Comparison of ENCODE assay signal across 24 cellular contexts in the genomic region with DNA sequence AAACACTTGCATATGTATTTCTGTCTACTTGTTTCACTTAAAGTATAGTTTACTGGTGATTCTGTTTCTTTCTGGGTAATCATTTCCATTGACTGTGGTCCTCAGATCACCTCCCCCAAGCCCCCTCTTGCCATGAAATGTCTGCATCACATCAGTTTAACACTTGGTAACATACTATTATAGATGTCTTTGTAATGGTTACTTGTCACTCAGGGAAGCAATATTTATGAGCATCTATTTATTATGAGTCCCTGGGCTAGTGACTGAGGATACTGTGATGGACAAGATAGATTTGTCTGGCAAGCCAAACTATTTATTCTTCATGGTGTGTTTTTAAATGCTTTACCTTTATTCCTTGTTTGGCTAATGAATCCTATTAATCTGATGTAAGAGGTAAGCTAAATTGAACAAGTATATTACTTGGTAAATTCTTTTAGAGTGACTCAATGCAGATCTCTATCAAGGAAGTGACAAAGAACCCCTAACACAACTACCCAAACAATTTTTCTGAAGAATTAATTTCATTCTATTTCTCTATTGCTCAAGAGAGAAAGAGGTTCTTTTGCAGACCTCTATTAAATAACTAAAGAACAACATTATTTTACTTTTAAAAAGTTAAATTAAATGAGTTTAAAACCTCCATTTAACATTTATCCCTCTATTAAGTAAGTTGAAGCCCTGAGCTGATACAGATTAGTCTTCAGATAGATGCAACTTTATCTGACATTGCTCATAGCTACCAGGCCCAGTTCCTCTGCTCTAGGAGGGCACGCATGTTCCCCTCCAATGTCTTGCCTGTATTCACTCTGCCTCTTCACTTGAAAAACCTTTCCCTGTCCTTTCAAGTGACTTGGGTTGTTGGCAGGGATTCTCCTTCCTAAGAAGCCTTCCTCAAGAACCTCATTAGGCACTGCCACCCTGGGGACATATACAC.
DNase-seq lines count a peak whose midpoint lies in the region; ATAC-seq and TF ChIP-seq lines count a peak whose summit lies in the region.
"Had no signal": no experiment of that assay in that cellular context is flagged by ENCODE, and none has a peak within 500 bp of the region (broad histone marks: within the 10 kb centered on the region; RNA-seq: fewer than 3 reads in every experiment).

No MANE protein-coding gene starts in this region.

- WGBS in H9 (ENCODE audit: extremely low coverage, insufficient read length, low lambda C conversion rate): no CpG with 5 or more reads among the region's 1 CpG

- H3K4me2 ChIP-seq in H9 (ENCODE audit: insufficient read depth, insufficient read length, low read length): no peak overlapping the region
- peak overlapping the region; percentile 57 for H3K4me2 ChIP-seq in PC-3 (ENCODE audit: low read length)
- H3K4me2 ChIP-seq: BLaER1 treated with 17β-estradiol and CSF1 and Interleukin-3, amounts not matched to agents 10 nM and 100 nM had no signal

- no peak overlapping the region for H2AK5ac ChIP-seq in H9 (ENCODE audit: insufficient read length, low read length)

- no peaks in the 10 kb centered on the region for H3K79me2 ChIP-seq in H9 (ENCODE audit: insufficient read depth, low read length)
- no peaks in the 10 kb centered on the region for H3K79me2 ChIP-seq in PC-3 (ENCODE audit: low read length)

- no peak overlapping the region for H2BK12ac ChIP-seq in H9 (ENCODE audit: insufficient read length, low read depth, low read length)

- H3T11ph ChIP-seq in H9 (ENCODE audit: low read length): no peak overlapping the region

- no peak overlapping the region for H2BK120ac ChIP-seq in H9 (ENCODE audit: low read depth, low read length, poor library complexity, severe bottlenecking)

- H3K23me2 ChIP-seq in H9 (ENCODE audit: insufficient read length, low read depth, low read length, poor library complexity, severe bottlenecking): no peaks in the 10 kb centered on the region

- POLR2A ChIA-PET in PC-3 (lab: Charles Lee; ENCODE audit: unreplicated experiment): interaction anchor here (0.6 kb wide), 1 partner anchor 32 kb away, joined by 7 read pairs; no protein-coding TSS in a partner anchor

- in situ Hi-C loops in brain microvascular endothelial cell (cut with HindIII; ENCODE audit: low pct_ligation_motif_present, low sequenced_read_pairs): no loop called here

- H4K20me1 ChIP-seq in H9 (ENCODE audit: control insufficient read depth, insufficient read depth, insufficient read length) (no peaks in the 10 kb centered on the region), PC-3 (ENCODE audit: low read length) (no peaks in the 10 kb centered on the region)
- H4K20me1 ChIP-seq: BLaER1 treated with 17β-estradiol and CSF1 and Interleukin-3, amounts not matched to agents 10 nM and 100 nM had no signal

- DNase-seq in H9 (no peak), PC-3 (peak; percentile 75), epithelial cell of esophagus (ENCODE audit: low read depth) (peak; percentile 34), pulmonary artery endothelial cell (ENCODE audit: low read depth, low spot score) (peak; percentile 22), anterior cingulate cortex (lab: John Stamatoyannopoulos, UW) (no peak), AG20443 (ENCODE audit: low spot score) (no peak), brain microvascular endothelial cell (no peak)
- no peak for DNase-seq in activated CD4-positive, alpha-beta T cell treated with anti-CD3 and anti-CD28 coated beads, Interleukin-2, amount 50 U/mL, for 4 hours
- DNase-seq: activated naive CD8-positive, alpha-beta T cell treated with anti-CD3 and anti-CD28 coated beads, Interleukin-2, amount 50 U/mL, for 24 hours; DMS 273 treated with DMSO at 0.1 percent for 48 hours; head of caudate nucleus; immature natural killer cell; mesenchymal stem cell; NCI-H2029 treated with DMSO at 0.1 percent for 48 hours; NCI-H526; SJCRH30; stimulated activated CD4-positive, alpha-beta T cell treated with anti-CD3 and anti-CD28 coated beads, Interleukin-12 subunit alpha, Interleukin-12 subunit beta, amount 100 ng/mL, for 4 hours had no signal

- H3K27me3 ChIP-seq in H9 (ENCODE audit: insufficient read depth, low read length) (no peaks in the 10 kb centered on the region), PC-3 (ENCODE audit: low read length) (no peaks in the 10 kb centered on the region), brain microvascular endothelial cell (replicated peaks) (no peaks in the 10 kb centered on the region)
- H3K27me3 ChIP-seq: BLaER1 treated with 17β-estradiol and CSF1 and Interleukin-3, amounts not matched to agents 10 nM and 100 nM; esophagus muscularis mucosa; SJCRH30 had no signal

- H2BK15ac ChIP-seq in H9 (ENCODE audit: low read depth, low read length): no peak overlapping the region

- TSS peak; percentile 99 for BruUV-seq in PC-3 (replicated peaks; lab: Mats Ljungman, UMichigan)

- no peak overlapping the region for H4K91ac ChIP-seq in H9 (ENCODE audit: insufficient read length, low read depth, low read length)

- no peaks in the 10 kb centered on the region for H3K36me3 Mint-ChIP-seq in H9 (ENCODE audit: insufficient read depth in 1 of 3, low read depth in 3 of 3)
- H3K36me3 Mint-ChIP-seq: immature natural killer cell had no signal

- H3K4me3 ChIP-seq in PC-3 (ENCODE audit: low read length): no peak overlapping the region
- H3K4me3 ChIP-seq in epithelial cell of esophagus (ENCODE audit: low read length): no peak overlapping the region
- H3K4me3 ChIP-seq in brain microvascular endothelial cell (ENCODE audit: low read depth, low read length): no peak overlapping the region
- H3K4me3 ChIP-seq: BLaER1 treated with 17β-estradiol and CSF1 and Interleukin-3, amounts not matched to agents 10 nM and 100 nM; esophagus muscularis mucosa; SJCRH30; thoracic aorta had no signal

- TF ChIP-seq CTCF in H9 (conservative IDR thresholded peaks at IDR 0.05) (no peak), PC-3 (conservative IDR thresholded peaks at IDR 0.05; ENCODE audit: low read depth, low read length) (no peak), epithelial cell of esophagus (IDR thresholded peaks at IDR 0.05; ENCODE audit: insufficient read depth, low read depth, low read length, missing control alignments) (no peak), brain microvascular endothelial cell (IDR thresholded peaks at IDR 0.05; ENCODE audit: low read depth, low read length, missing control alignments) (no peak)

- 0 out of 2 replicates have a peak, but pooled peaks cover 3% of the 10 kb centered on the region for H3K9me2 ChIP-seq in PC-3 (replicated peaks; ENCODE audit: low read length)

- peaks cover 13% of the 10 kb centered on the region for H3F3A ChIP-seq in PC-3 (ENCODE audit: low read length, unreplicated experiment)

- H3K4me1 Mint-ChIP-seq in H9: no peaks in the 10 kb centered on the region
- H3K4me1 Mint-ChIP-seq: activated naive CD8-positive, alpha-beta T cell treated with anti-CD3 and anti-CD28 coated beads, Interleukin-2, amount 50 U/mL, for 24 hours; activated T-helper 17 cell treated with anti-CD3 and anti-CD28 coated beads, Interleukin-2, amount 50 U/mL, for 72 hours; immature natural killer cell; neural crest cell had no signal

- H3K27ac ChIP-seq in H9 (ENCODE audit: insufficient read length, low read depth, low read length) (no peak overlapping the region), PC-3 (ENCODE audit: low read length) (peak overlapping the region; percentile 79), brain microvascular endothelial cell (no peak overlapping the region)
- H3K27ac ChIP-seq: BLaER1 treated with 17β-estradiol and CSF1 and Interleukin-3, amounts not matched to agents 10 nM and 100 nM; esophagus muscularis mucosa; SJCRH30; thoracic aorta had no signal

- no peak overlapping the region for H3K23ac ChIP-seq in H9 (ENCODE audit: insufficient read length, low read depth, low read length)

- H3K79me1 ChIP-seq in H9 (ENCODE audit: insufficient read depth, low read depth, low read length, poor library complexity, severe bottlenecking): no peaks in the 10 kb centered on the region

- H3K4ac ChIP-seq in H9 (ENCODE audit: low read depth, low read length): no peak overlapping the region

- no peak overlapping the region for H4K5ac ChIP-seq in H9 (ENCODE audit: insufficient read length, low read depth, low read length)

- peak; percentile 88 for ATAC-seq in PC-3
- ATAC-seq: activated CD4-positive, CD25-positive, alpha-beta regulatory T cell treated with anti-CD3 and anti-CD28 coated beads, Interleukin-2, amount 50 U/mL, for 24 hours; activated naive CD8-positive, alpha-beta T cell treated with anti-CD3 and anti-CD28 coated beads, Interleukin-2, amount 50 U/mL, for 24 hours; activated T-helper 17 cell treated with anti-CD3 and anti-CD28 coated beads, Interleukin-2, amount 50 U/mL, for 72 hours had no signal

- H3K14ac ChIP-seq in H9 (ENCODE audit: insufficient read depth, low read length): no peak overlapping the region

- H3K4me1 ChIP-seq in H9 (ENCODE audit: insufficient read depth, low read length) (no peaks in the 10 kb centered on the region), PC-3 (ENCODE audit: insufficient read depth, low read length) (peaks cover 25% of the 10 kb centered on the region)
- H3K4me1 ChIP-seq: BLaER1 treated with 17β-estradiol and CSF1 and Interleukin-3, amounts not matched to agents 10 nM and 100 nM; esophagus muscularis mucosa had no signal

- peaks cover 4% of the 10 kb centered on the region for H3K27me3 Mint-ChIP-seq in H9 (ENCODE audit: low read depth)
- H3K27me3 Mint-ChIP-seq: activated naive CD8-positive, alpha-beta T cell treated with anti-CD3 and anti-CD28 coated beads, Interleukin-2, amount 50 U/mL, for 24 hours had no signal

- no peak overlapping the region for H3K4me3 Mint-ChIP-seq in H9
- H3K4me3 Mint-ChIP-seq: activated naive CD8-positive, alpha-beta T cell treated with anti-CD3 and anti-CD28 coated beads, Interleukin-2, amount 50 U/mL, for 24 hours; activated T-helper 17 cell treated with anti-CD3 and anti-CD28 coated beads, Interleukin-2, amount 50 U/mL, for 72 hours; immature natural killer cell; neural crest cell; T-helper 2 cell treated with Interferon-gamma antibody and Interleukin-4, amounts not matched to agents 5 μg/mL and 100 μg/mL, for 36 hours had no signal

- no peak overlapping the region for H3K56ac ChIP-seq in H9 (ENCODE audit: insufficient read length, low read depth, low read length)

- H2BK20ac ChIP-seq in H9 (ENCODE audit: low read depth, low read length, poor library complexity, severe bottlenecking): no peak overlapping the region

- H3K9ac ChIP-seq in H9 (ENCODE audit: extremely low read depth, insufficient read length, low read length) (no peak overlapping the region), PC-3 (ENCODE audit: low read length) (peak overlapping the region; percentile 14; the same call in 1 of the 2 replicates)
- H3K9ac ChIP-seq: BLaER1 treated with 17β-estradiol and CSF1 and Interleukin-3, amounts not matched to agents 10 nM and 100 nM had no signal

- H2AFZ ChIP-seq in H9 (ENCODE audit: low read length) (peak overlapping the region; percentile 14), PC-3 (ENCODE audit: low read length) (peak overlapping the region; percentile 47; the same call in 1 of the 2 replicates)

- CTCF ChIA-PET in PC-3 (lab: Charles Lee): no interaction called here

- no peaks in the 10 kb centered on the region for H3K9me3 Mint-ChIP-seq in H9
- H3K9me3 Mint-ChIP-seq: activated naive CD8-positive, alpha-beta T cell treated with anti-CD3 and anti-CD28 coated beads, Interleukin-2, amount 50 U/mL, for 24 hours; activated T-helper 17 cell treated with anti-CD3 and anti-CD28 coated beads, Interleukin-2, amount 50 U/mL, for 72 hours; immature natural killer cell; neural crest cell; T-helper 2 cell treated with Interferon-gamma antibody and Interleukin-4, amounts not matched to agents 5 μg/mL and 100 μg/mL, for 36 hours had no signal

- no peak overlapping the region for H4K8ac ChIP-seq in H9 (replicated peaks; ENCODE audit: insufficient read length, low read depth, low read length)

- intact Hi-C loops in PC-3 (cut with micrococcal nuclease): loop anchor here (1.0 to 2.0 kb wide), 2 partner anchors 76 to 125 kb away; no protein-coding TSS in a partner anchor

- no peaks in the 10 kb centered on the region for H3K36me3 ChIP-seq in PC-3 (ENCODE audit: low read depth, low read length)
- no peaks in the 10 kb centered on the region for H3K36me3 ChIP-seq in brain microvascular endothelial cell (replicated peaks)
- H3K36me3 ChIP-seq: BLaER1 treated with 17β-estradiol and CSF1 and Interleukin-3, amounts not matched to agents 10 nM and 100 nM; esophagus muscularis mucosa; SJCRH30; thoracic aorta had no signal

- no peaks in the 10 kb centered on the region for H3K9me3 ChIP-seq in H9 (ENCODE audit: control insufficient read depth, low read depth, low read length)
- H3K9me3 ChIP-seq in PC-3 (ENCODE audit: low read length): no peaks in the 10 kb centered on the region
- H3K9me3 ChIP-seq: BLaER1 treated with 17β-estradiol and CSF1 and Interleukin-3, amounts not matched to agents 10 nM and 100 nM; esophagus muscularis mucosa; SJCRH30; thoracic aorta had no signal

- no peak overlapping the region for H2BK5ac ChIP-seq in H9 (ENCODE audit: insufficient read length, low read length)

- H3K18ac ChIP-seq in H9 (ENCODE audit: insufficient read length, low read depth, low read length): no peak overlapping the region

- no peak overlapping the region; a peak in 1 of 7 replicates for H3K27ac Mint-ChIP-seq in H9
- H3K27ac Mint-ChIP-seq: activated naive CD8-positive, alpha-beta T cell treated with anti-CD3 and anti-CD28 coated beads, Interleukin-2, amount 50 U/mL, for 24 hours; activated T-helper 17 cell treated with anti-CD3 and anti-CD28 coated beads, Interleukin-2, amount 50 U/mL, for 72 hours; immature natural killer cell; T-helper 2 cell treated with Interferon-gamma antibody and Interleukin-4, amounts not matched to agents 5 μg/mL and 100 μg/mL, for 36 hours had no signal

Comparison
In these comparisons a context has a peak if more than half of its experiments do, and no peak if none do; other contexts are left out.
1. DNase-seq: peak in PC-3 (single experiment), epithelial cell of esophagus (single experiment) and pulmonary artery endothelial cell (single experiment); none in H9 (single experiment), anterior cingulate cortex (0 of 58), AG20443 (single experiment), brain microvascular endothelial cell (single experiment) and activated CD4-positive, alpha-beta T cell treated with anti-CD3 and anti-CD28 coated beads, Interleukin-2, amount 50 U/mL, for 4 hours (0 of 2).